Comparison of ENCODE assay signal across 11 cellular contexts in the genomic region with DNA sequence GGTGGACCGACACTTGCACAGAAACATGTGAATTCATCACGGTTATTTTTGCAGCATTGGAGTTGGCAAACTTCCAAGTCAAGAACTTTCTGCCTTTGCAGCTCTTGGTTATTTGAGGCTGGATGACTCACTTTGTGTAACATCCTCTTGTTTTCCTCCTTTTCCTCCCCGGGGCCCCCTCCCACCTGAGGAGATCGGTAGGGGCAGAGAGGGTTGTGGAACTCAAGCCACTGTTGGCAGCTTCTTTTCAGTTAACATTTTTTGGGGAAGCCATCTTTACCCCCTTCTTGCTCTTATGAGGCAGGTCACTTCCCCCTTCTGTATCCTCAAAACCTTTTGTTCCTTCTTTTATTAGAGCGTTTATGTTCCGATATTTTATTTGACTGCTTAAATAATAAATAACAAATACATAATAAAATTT. TPM values are rescaled to one million over a fixed set of nuclear protein-coding genes. Genes with fewer than 3 reads are reported as not detected.
A peak's percentile ranks its signal among the peaks of the same experiment; 100 is the strongest.
DNase-seq lines count a peak whose midpoint lies in the region; ATAC-seq and TF ChIP-seq lines count a peak whose summit lies in the region.
"Had no signal": no experiment of that assay in that cellular context is flagged by ENCODE, and none has a peak within 500 bp of the region (broad histone marks: within the 10 kb centered on the region; RNA-seq: fewer than 3 reads in every experiment).

No MANE protein-coding gene starts in this region.

- dilution Hi-C loops in mammary epithelial cell (cut with HindIII; ENCODE audit: low sequenced_read_pairs) = no loop called here

- peaks cover 0 to 5% (median 0%) of the 10 kb centered on the region in 4 donors for H3K4me1 Mint-ChIP-seq in CD4-positive, alpha-beta memory T cell

- intact Hi-C loops in mammary epithelial cell (cut with micrococcal nuclease) = no loop called here
- intact Hi-C loops in CD4-positive, alpha-beta memory T cell (cut with micrococcal nuclease) = no loop called here

- H3K36me3 ChIP-seq in mammary epithelial cell (ENCODE audit: insufficient read depth, low read length) = peaks cover 3% of the 10 kb centered on the region
- peaks cover 0 to 19% of the 10 kb centered on the region in 2 experiments for H3K36me3 ChIP-seq in mesenchymal stem cell (ENCODE audit: control insufficient read depth in 1 of 2, insufficient read depth in 2 of 2, low read depth in 1 of 2, low read length in 2 of 2)
- H3K36me3 ChIP-seq in CD4-positive, alpha-beta memory T cell (ENCODE audit: insufficient read depth, low read length) = no peaks in the 10 kb centered on the region
- H3K36me3 ChIP-seq in gastroesophageal sphincter = peaks cover 0 to 19% of the 10 kb centered on the region in 2 donors

- no peak overlapping the region for H3K4ac ChIP-seq in mesenchymal stem cell (ENCODE audit: low read depth in 1 of 2, low read length in 2 of 2)

- H3K9me3 ChIP-seq in mammary epithelial cell (replicated peaks; ENCODE audit: insufficient read depth, low read length) = no peaks in the 10 kb centered on the region
- H3K9me3 ChIP-seq in mesenchymal stem cell (ENCODE audit: control insufficient read depth, low read length) = peaks cover 12% of the 10 kb centered on the region
- H3K9me3 ChIP-seq in CD4-positive, alpha-beta memory T cell (ENCODE audit: control insufficient read depth in 1 of 2, low read length in 2 of 2) = no peaks in the 10 kb centered on the region
- H3K9me3 ChIP-seq in gastroesophageal sphincter = peaks cover 0 to 8% (median 0%) of the 10 kb centered on the region in 3 donors

- H2BK5ac ChIP-seq in mesenchymal stem cell (ENCODE audit: low read depth, low read length, poor library complexity, severe bottlenecking) = no peak overlapping the region

- H3K27ac ChIP-seq in mammary epithelial cell (ENCODE audit: insufficient read depth, low read depth, low read length) = no peak overlapping the region
- H3K27ac ChIP-seq in mesenchymal stem cell (ENCODE audit: low read length, poor library complexity, severe bottlenecking) = peak overlapping the region; percentile 64
- no peak overlapping the region for H3K27ac ChIP-seq in CD4-positive, alpha-beta memory T cell (ENCODE audit: low read depth, low read length)
- H3K27ac ChIP-seq in gastroesophageal sphincter = no peak overlapping the region

- H3K36me3 Mint-ChIP-seq in CD4-positive, alpha-beta memory T cell = peaks cover 23 to 30% of the 10 kb centered on the region in 2 donors

- no peak overlapping the region for H4K91ac ChIP-seq in mesenchymal stem cell (ENCODE audit: low read length)

- CTCF ChIA-PET in mammary epithelial cell (lab: Charles Lee; ENCODE audit: low non-redundant PET) = no interaction called here
- CTCF ChIA-PET in CD4-positive, alpha-beta memory T cell (lab: Charles Lee; ENCODE audit: partially characterized antibody) = interaction anchor here (0.8 to 5.6 kb wide), 2 partner anchors 11 to 969 kb away, joined by 4 to 29 read pairs; no protein-coding TSS in a partner anchor

- H4K20me1 ChIP-seq in mammary epithelial cell (ENCODE audit: insufficient read depth, low read length) = no peaks in the 10 kb centered on the region

- POLR2A ChIA-PET in CD4-positive, alpha-beta memory T cell (lab: Charles Lee; ENCODE audit: partially characterized antibody) = no interaction called here

- H3K4me2 ChIP-seq in mammary epithelial cell (ENCODE audit: insufficient read depth, low read depth, low read length) (no peak overlapping the region), mesenchymal stem cell (ENCODE audit: low read length, poor library complexity, severe bottlenecking) (no peak overlapping the region)

- H3K18ac ChIP-seq in mesenchymal stem cell (ENCODE audit: low read depth in 1 of 2, low read length in 2 of 2) = no peak overlapping the region

- H3K9ac ChIP-seq in mammary epithelial cell (ENCODE audit: insufficient read depth, low read length) (no peak overlapping the region), mesenchymal stem cell (ENCODE audit: low read length) (no peak overlapping the region)

- H3K4me3 Mint-ChIP-seq in CD4-positive, alpha-beta memory T cell = no peak overlapping the region

- no peak for TF ChIP-seq CTCF in mammary epithelial cell (conservative IDR thresholded peaks at IDR 0.05 in 1 of 2, IDR thresholded peaks at IDR 0.05 in 1 of 2; ENCODE audit: extremely low read depth in 1 of 2, insufficient read depth in 1 of 2, low read depth in 1 of 2, low read length in 2 of 2)
- TF ChIP-seq CTCF in gastroesophageal sphincter (IDR thresholded peaks at IDR 0.05) = no peak

- TF ChIP-seq POLR2A in gastroesophageal sphincter (IDR thresholded peaks at IDR 0.05) = no peak

- no peak for ATAC-seq in gastroesophageal sphincter
- ATAC-seq: sciatic nerve had no signal

- H3K27ac Mint-ChIP-seq in CD4-positive, alpha-beta memory T cell = peak overlapping the region in 1 of 7 donors; percentile 7

- TF ChIP-seq EP300 in gastroesophageal sphincter (IDR thresholded peaks at IDR 0.05) = no peak

- no peak overlapping the region for H2AK5ac ChIP-seq in mesenchymal stem cell (ENCODE audit: low read length, severe bottlenecking)

- H2BK15ac ChIP-seq in mesenchymal stem cell (ENCODE audit: low read depth, poor library complexity, severe bottlenecking) = no peak overlapping the region

- no peaks in the 10 kb centered on the region for H3K27me3 Mint-ChIP-seq in CD4-positive, alpha-beta memory T cell

- DNase-seq in CD1c-positive myeloid dendritic cell (ENCODE audit: extremely low spot score) (peak; percentile 21), KBM-7 (peak; percentile 35), mammary epithelial cell (peak; percentile 63), mesenchymal stem cell (peak; percentile 72), T-helper 2 cell (no peak)
- no peak for DNase-seq in activated T-cell treated with anti-CD3 and anti-CD28 coated beads, Interleukin-2, amount 50 U/mL, for 1 hour
- DNase-seq in CD4-positive, alpha-beta memory T cell = no peak
- DNase-seq: kidney, NCI-H1694 treated with DMSO at 0.1 percent for 48 hours had no signal

- peaks cover 0 to 9% (median 4%) of the 10 kb centered on the region in 8 donors for H3K9me3 Mint-ChIP-seq in CD4-positive, alpha-beta memory T cell

- H3K79me1 ChIP-seq in mesenchymal stem cell (replicated peaks; ENCODE audit: low read length, poor library complexity, severe bottlenecking) = no peaks in the 10 kb centered on the region

- H3K14ac ChIP-seq in mesenchymal stem cell (ENCODE audit: low read length in 2 of 2) = no peak overlapping the region

- in situ Hi-C loops in KBM-7 (cut with MboI; ENCODE audit: low pct_unique_long_range_greater_than_20kb, low sequenced_read_pairs) = no loop called here
- in situ Hi-C loops in mammary epithelial cell (cut with MboI; ENCODE audit: low sequenced_read_pairs in 2 of 2) = loop anchor here (10.0 to 25.0 kb wide), 3 partner anchors 297 to 972 kb away; a partner anchor contains a TSS

- no peak overlapping the region for H2BK12ac ChIP-seq in mesenchymal stem cell (ENCODE audit: low read length in 2 of 2)

- H3K27me3 ChIP-seq in mammary epithelial cell (ENCODE audit: insufficient read depth, low read length) (no peaks in the 10 kb centered on the region), mesenchymal stem cell (ENCODE audit: control insufficient read depth in 1 of 2, insufficient read depth in 1 of 2, low read length in 2 of 2) (peaks cover 0 to 3% of the 10 kb centered on the region in 2 experiments), gastroesophageal sphincter (no peaks in the 10 kb centered on the region)
- H3K27me3 ChIP-seq in CD4-positive, alpha-beta memory T cell (ENCODE audit: insufficient read depth, low read length) = no peaks in the 10 kb centered on the region

- H3K4me1 ChIP-seq in mammary epithelial cell (ENCODE audit: insufficient read depth, low read length) = peaks cover 10% of the 10 kb centered on the region
- H3K4me1 ChIP-seq in mesenchymal stem cell (ENCODE audit: control insufficient read depth, insufficient read depth, low read depth, low read length) = peaks cover 12% of the 10 kb centered on the region
- no peaks in the 10 kb centered on the region for H3K4me1 ChIP-seq in CD4-positive, alpha-beta memory T cell (ENCODE audit: insufficient read depth, low read length)
- peaks cover 4 to 50% (median 11%) of the 10 kb centered on the region in 3 donors for H3K4me1 ChIP-seq in gastroesophageal sphincter

- H2BK120ac ChIP-seq in mesenchymal stem cell (ENCODE audit: low read depth, low read length) = no peak overlapping the region

- BruUV-seq in mammary epithelial cell (replicated peaks; lab: Mats Ljungman, UMichigan) = no TSS peak

- H3K23ac ChIP-seq in mesenchymal stem cell (ENCODE audit: low read length in 2 of 2) = no peak overlapping the region

- 44% methylated on average over 6 of the region's 6 CpGs for WGBS in mammary epithelial cell (ENCODE audit: low coverage, missing lambda C conversion rate)
- WGBS in mesenchymal stem cell = 6% methylated on average over 2 of the region's 6 CpGs
- WGBS in gastroesophageal sphincter (ENCODE audit: low coverage in 1 of 2), 2 donors = 25 to 26% methylated on average over 6 of the region's 6 CpGs

- H3K4me3 ChIP-seq in mammary epithelial cell (replicated peaks in 1 of 3; ENCODE audit: insufficient read depth in 1 of 3, low read depth in 2 of 3, low read length in 3 of 3) (no peak overlapping the region), mesenchymal stem cell (ENCODE audit: insufficient read depth in 1 of 2, low read depth in 1 of 2, low read length in 2 of 2) (no peak overlapping the region), gastroesophageal sphincter (no peak overlapping the region)
- H3K4me3 ChIP-seq in CD4-positive, alpha-beta memory T cell (ENCODE audit: low read length in 2 of 2) = no peak overlapping the region

- H3K79me2 ChIP-seq in mammary epithelial cell (ENCODE audit: insufficient read depth, low read length) = no peaks in the 10 kb centered on the region

- H2AFZ ChIP-seq in mammary epithelial cell (ENCODE audit: low read depth, low read length) = no peak overlapping the region
- no peak overlapping the region for H2AFZ ChIP-seq in mesenchymal stem cell (ENCODE audit: low read depth, low read length)

- no peak overlapping the region for H4K8ac ChIP-seq in mesenchymal stem cell (ENCODE audit: low read length)

RNA-seq across cellular contexts. Expression of a gene that starts 48.6 kb away (rescaled TPM):
- total RNA-seq in mammary epithelial cell (100 to 1,000 TPM in 1 of 2 donors, 10 to 100 TPM in 1; 47.2 to 107 TPM), gastroesophageal sphincter (10 to 100 TPM; 66.7 to 88.9 (median 67.4) TPM)
- 71.0 TPM for polyA plus RNA-seq in mammary epithelial cell
- polyA minus RNA-seq in mammary epithelial cell = 51.1 TPM
- polyA plus RNA-seq in mesenchymal stem cell (2013, experiment 1 of 2) = 92.2 TPM
- 94.3 TPM for polyA plus RNA-seq in mesenchymal stem cell (2013, experiment 2 of 2)
- 10 to 100 TPM; 58.3 to 61.7 TPM for total RNA-seq in CD4-positive, alpha-beta memory T cell
- polyA plus RNA-seq in CD4-positive, alpha-beta memory T cell = 10 to 100 TPM; 53.3 to 55.9 TPM

Comparison
In these comparisons a context has a peak if more than half of its experiments do, and no peak if none do; other contexts are left out.
1. DNase-seq: peak in CD1c-positive myeloid dendritic cell (single experiment), KBM-7 (single experiment), mammary epithelial cell (single experiment) and mesenchymal stem cell (single experiment); none in T-helper 2 cell (0 of 5), activated T-cell treated with anti-CD3 and anti-CD28 coated beads, Interleukin-2, amount 50 U/mL, for 1 hour (single experiment) and CD4-positive, alpha-beta memory T cell (0 of 5).